8 cellular contexts compared by ENCODE assay signal in the genomic region with DNA sequence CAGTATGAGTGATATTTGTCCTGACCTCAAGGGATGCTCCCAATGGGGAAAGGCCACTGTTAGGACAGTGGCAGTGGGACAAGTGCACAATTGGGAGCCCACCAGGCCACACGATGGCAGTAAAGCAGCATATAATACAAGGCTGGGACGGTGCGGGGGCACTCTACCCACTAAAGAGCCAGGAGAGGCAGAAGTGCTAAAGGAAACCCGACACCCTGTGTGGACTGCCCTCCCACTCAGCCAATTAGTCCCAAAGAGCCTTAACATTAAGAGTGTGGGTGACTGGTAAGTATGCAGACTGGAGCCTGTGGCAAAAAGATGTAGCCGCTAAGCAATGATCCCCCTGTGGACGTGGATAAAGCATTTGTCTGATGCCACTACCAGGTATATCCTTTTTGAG. TPM values are rescaled to one million over a fixed set of nuclear protein-coding genes. Genes with fewer than 3 reads are reported as not detected.
DNase-seq lines count a peak whose midpoint lies in the region; ATAC-seq, FAIRE-seq and TF ChIP-seq lines count a peak whose summit lies in the region.

No MANE protein-coding gene starts in this region.

- no peaks in the 10 kb centered on the region for H3K9me2 ChIP-seq in Karpas-422 (replicated peaks; ENCODE audit: insufficient read depth, low read length)

- H3K9ac ChIP-seq in Karpas-422 (ENCODE audit: low read length), result peak overlapping the region; percentile 63
- no peak overlapping the region for H3K9ac ChIP-seq in parathyroid adenoma

- H3K36me3 ChIP-seq in A673 (ENCODE audit: insufficient read depth, low read length, poor library complexity, severe bottlenecking) (no peaks in the 10 kb centered on the region), Karpas-422 (ENCODE audit: insufficient read depth, low read length) (no peaks in the 10 kb centered on the region), RWPE2 (ENCODE audit: low read depth) (no peaks in the 10 kb centered on the region), parathyroid adenoma (ENCODE audit: control insufficient read depth, insufficient read depth, low read length) (no peaks in the 10 kb centered on the region)

- peak; percentile 85 for DNase-seq in A673 (ENCODE audit: low spot score)
- peak; percentile 95 for DNase-seq in Karpas-422
- DNase-seq in RWPE2 (ENCODE audit: low spot score), result no peak
- DNase-seq in activated effector memory CD4-positive, alpha-beta T cell treated with Interleukin-2 at 50 U/mL for 16 hours, result peak; percentile 8
- peak; percentile 47 to 70 for DNase-seq in frontal cortex (ENCODE audit: low spot score in 2 of 2)
- no peak for DNase-seq in type B pancreatic cell (ENCODE audit: extremely low spot score, unreplicated experiment)

- peaks cover 13% of the 10 kb centered on the region for H3K4me1 Mint-ChIP-seq in type B pancreatic cell (ENCODE audit: unreplicated experiment)

- H3K9me3 ChIP-seq in A673 (ENCODE audit: low read depth, low read length, poor library complexity, severe bottlenecking) (no peaks in the 10 kb centered on the region), Karpas-422 (ENCODE audit: low read length) (no peaks in the 10 kb centered on the region), RWPE2 (ENCODE audit: severe bottlenecking) (no peaks in the 10 kb centered on the region), parathyroid adenoma (ENCODE audit: control insufficient read depth, low read length) (no peaks in the 10 kb centered on the region)

- POLR2A ChIA-PET in A673 (lab: Charles Lee; ENCODE audit: low non-redundant PET), result no interaction called here

- H3K27ac Mint-ChIP-seq in type B pancreatic cell, result peak overlapping the region; percentile 44

- peak; percentile 57 for ATAC-seq in GM18511 (IDR thresholded peaks at IDR 0.05; ENCODE audit: unreplicated experiment)
- ATAC-seq in RWPE2 (ENCODE audit: low read depth), result peak; percentile 98

- peak overlapping the region; percentile 84 for H2AFZ ChIP-seq in Karpas-422 (ENCODE audit: low read length)
- H2AFZ ChIP-seq in parathyroid adenoma, result peak overlapping the region; percentile 50

- H3K4me2 ChIP-seq in Karpas-422 (ENCODE audit: low read depth, low read length, poor library complexity, severe bottlenecking) (peak overlapping the region; percentile 80), parathyroid adenoma (ENCODE audit: low read length) (no peak overlapping the region)

- peak; percentile 73 for TF ChIP-seq CTCF in A673 (conservative IDR thresholded peaks at IDR 0.05; ENCODE audit: low read depth, low read length)
- peak; percentile 86 for TF ChIP-seq CTCF in RWPE2 (IDR thresholded peaks at IDR 0.05; ENCODE audit: poor library complexity, severe bottlenecking)
- peak; percentile 28 for TF ChIP-seq CTCF in parathyroid adenoma (IDR thresholded peaks at IDR 0.05)
- TF ChIP-seq CTCF in type B pancreatic cell (conservative IDR thresholded peaks at IDR 0.05), result peak; percentile 74

- H3K79me2 ChIP-seq in Karpas-422 (ENCODE audit: low read length) (no peaks in the 10 kb centered on the region), parathyroid adenoma (no peaks in the 10 kb centered on the region)

- H3K27me3 Mint-ChIP-seq in type B pancreatic cell, result no peaks in the 10 kb centered on the region

- CTCF ChIA-PET in A673 (lab: Charles Lee), result no interaction called here

- H3K4me3 ChIP-seq in A673 (ENCODE audit: low read depth, low read length, poor library complexity, severe bottlenecking) (no peak overlapping the region), Karpas-422 (ENCODE audit: low read length) (peak overlapping the region; percentile 62), RWPE2 (ENCODE audit: severe bottlenecking) (no peak overlapping the region), parathyroid adenoma (ENCODE audit: low read depth, low read length) (no peak overlapping the region)

- BruUV-seq in A673 (replicated peaks; lab: Mats Ljungman, UMichigan), result no TSS peak

- intact Hi-C loops in A673 (cut with micrococcal nuclease; ENCODE audit: unreplicated experiment), result loop anchor here (1.0 to 5.0 kb wide), 2 partner anchors 204 to 315 kb away; no protein-coding TSS in a partner anchor

- no peaks in the 10 kb centered on the region for H3K27me3 ChIP-seq in A673 (replicated peaks; ENCODE audit: insufficient read depth, low read depth, low read length, poor library complexity)
- H3K27me3 ChIP-seq in Karpas-422 (ENCODE audit: low read length), result no peaks in the 10 kb centered on the region
- no peaks in the 10 kb centered on the region for H3K27me3 ChIP-seq in RWPE2 (ENCODE audit: insufficient read depth, poor library complexity, severe bottlenecking)
- H3K27me3 ChIP-seq in parathyroid adenoma (ENCODE audit: control insufficient read depth, insufficient read depth, low read length), result no peaks in the 10 kb centered on the region

- no peaks in the 10 kb centered on the region for H4K20me1 ChIP-seq in Karpas-422 (ENCODE audit: insufficient read depth, low read depth, low read length)

- no peaks in the 10 kb centered on the region for H3K36me3 Mint-ChIP-seq in type B pancreatic cell

- H3K4me1 ChIP-seq in A673 (ENCODE audit: insufficient read depth, low read length, poor library complexity, severe bottlenecking) (peaks cover 11% of the 10 kb centered on the region), Karpas-422 (ENCODE audit: low read length) (peaks cover 45% of the 10 kb centered on the region), RWPE2 (ENCODE audit: insufficient read depth, poor library complexity, severe bottlenecking) (no peaks in the 10 kb centered on the region), parathyroid adenoma (no peaks in the 10 kb centered on the region)

- H3K27ac ChIP-seq in A673 (ENCODE audit: low read depth, low read length, poor library complexity, severe bottlenecking) (no peak overlapping the region), Karpas-422 (ENCODE audit: low read length) (peak overlapping the region; percentile 82), RWPE2 (ENCODE audit: poor library complexity, severe bottlenecking) (no peak overlapping the region), parathyroid adenoma (no peak overlapping the region)

- no peak for FAIRE-seq in frontal cortex (lab: Jason Lieb, UNC)

- no peaks in the 10 kb centered on the region for H3K9me3 Mint-ChIP-seq in type B pancreatic cell

- peak overlapping the region; percentile 9 for H3K4me3 Mint-ChIP-seq in type B pancreatic cell

RNA-seq across cellular contexts. Expression of a gene that starts 8.2 kb away (rescaled TPM):
- total RNA-seq in A673 (2021), result 25.6 and 26.7 TPM in 2 replicates
- total RNA-seq in Karpas-422 (2014; rRNA removed; shearing (Covaris generic); ENCODE audit: low replicate concordance), result 64.5 and 65.2 TPM in 2 replicates
- total RNA-seq in frontal cortex, result 23.2 TPM
- total RNA-seq in type B pancreatic cell (ENCODE audit: low replicate concordance), result 15.9 and 19.5 TPM in 2 replicates

RNA-seq across cellular contexts. Expression of a gene that starts 9.4 kb away (rescaled TPM):
- total RNA-seq in A673 (2021), result not detected in 2 replicates
- total RNA-seq in Karpas-422 (2014; rRNA removed; shearing (Covaris generic); ENCODE audit: low replicate concordance), result 100 and 141 TPM in 2 replicates
- not detected for total RNA-seq in frontal cortex
- total RNA-seq in type B pancreatic cell (ENCODE audit: low replicate concordance), result not detected in 2 replicates

RNA-seq across cellular contexts. Expression of a gene that starts 44.5 kb away (rescaled TPM):
- total RNA-seq in A673 (2021) (29.5 and 34.6 TPM in 2 replicates), frontal cortex (4.5 TPM), type B pancreatic cell (ENCODE audit: low replicate concordance) (13.0 and 28.0 TPM in 2 replicates)
- 12.9 and 17.1 TPM in 2 replicates for total RNA-seq in Karpas-422 (2014; rRNA removed; shearing (Covaris generic); ENCODE audit: low replicate concordance)

Comparison
In these comparisons a context has a peak if more than half of its experiments do, and no peak if none do; other contexts are left out.
1. DNase-seq: peak in A673 (single experiment), Karpas-422 (single experiment), activated effector memory CD4-positive, alpha-beta T cell treated with Interleukin-2 at 50 U/mL for 16 hours (single experiment) and frontal cortex (2 of 2); none in RWPE2 (single experiment) and type B pancreatic cell (single experiment).
2. CTCF ChIP-seq: peak in every context shown above with its lines; median percentile 86 in RWPE2; 74 in type B pancreatic cell; 73 in A673; 28 in parathyroid adenoma.
3. RNA of a gene that starts 9.4 kb away (total RNA-seq): 100 to 141 TPM in Karpas-422; not detected in A673, not detected in frontal cortex (single experiment) and not detected in type B pancreatic cell; every median in the first group is over 10 times any median in the second.